1 cellular context compared by ENCODE assay signal in genomic region chr13:93226623-93227279, GRCh38.
TF ChIP-seq lines count a peak whose summit lies in the region.

TSS of gene GPC6 (plus strand) at chr13:93226807.

TF ChIP-seq in HepG2, 621 proteins besides CTCF, POLR2A, EP300 and RAD21 (continued from another document and continues in another):
- no peak for TF ChIP-seq SETDB1 (CRISPR knock-in tag; IDR thresholded peaks at IDR 0.05; ENCODE audit: borderline replicate concordance)
- 0 out of 2 replicates have a peak, but pooled peaks have one; percentile 49 for TF ChIP-seq TARDBP (CRISPR knock-in tag; IDR thresholded peaks at IDR 0.05)
- TF ChIP-seq TOPORS (CRISPR knock-in tag; IDR thresholded peaks at IDR 0.05): 0 out of 2 replicates have a peak, but pooled peaks have one; percentile 18
- TF ChIP-seq U2AF2 (IDR thresholded peaks at IDR 0.05; ENCODE audit: low read depth, low read length): no peak
- no peak for TF ChIP-seq ATAD3A (CRISPR knock-in tag; IDR thresholded peaks at IDR 0.05)
- no peak for TF ChIP-seq CREB1 (IDR thresholded peaks at IDR 0.05)
- TF ChIP-seq CREB1 (CRISPR knock-in tag; IDR thresholded peaks at IDR 0.05): peak; percentile 51; the same call in 1 of the 2 replicates
- no peak for TF ChIP-seq NR2F1 (CRISPR knock-in tag; IDR thresholded peaks at IDR 0.05)
- no peak for TF ChIP-seq PAF1 (CRISPR knock-in tag; IDR thresholded peaks at IDR 0.05)
- TF ChIP-seq ZNF232 (CRISPR knock-in tag; IDR thresholded peaks at IDR 0.05; ENCODE audit: borderline replicate concordance): 0 out of 2 replicates have a peak, but pooled peaks have one; percentile 8
- TF ChIP-seq SP4 (CRISPR knock-in tag; IDR thresholded peaks at IDR 0.05): no peak
- no peak for TF ChIP-seq FOXP1 (IDR thresholded peaks at IDR 0.05)
- TF ChIP-seq FOXP1 (CRISPR knock-in tag; IDR thresholded peaks at IDR 0.05): no peak
- no peak for TF ChIP-seq ZNF850 (CRISPR knock-in tag; conservative IDR thresholded peaks at IDR 0.05)
- no peak for TF ChIP-seq LRRFIP1 (CRISPR knock-in tag; conservative IDR thresholded peaks at IDR 0.05)
- no peak for TF ChIP-seq SOX13 (IDR thresholded peaks at IDR 0.05)
- TF ChIP-seq SOX13 (CRISPR knock-in tag; conservative IDR thresholded peaks at IDR 0.05 in 1 of 2, IDR thresholded peaks at IDR 0.05 in 1 of 2): peak in 1 of 2 experiments; percentile 52; a peak in 2 of 4 replicates
- no peak for TF ChIP-seq ZNF569 (CRISPR knock-in tag; IDR thresholded peaks at IDR 0.05; ENCODE audit: borderline replicate concordance)
- TF ChIP-seq MYC (CRISPR knock-in tag; IDR thresholded peaks at IDR 0.05; ENCODE audit: borderline replicate concordance): no peak; the same call in 1 of the 2 replicates
- TF ChIP-seq ZBTB43 (CRISPR knock-in tag; conservative IDR thresholded peaks at IDR 0.05): peak; percentile 92
- no peak for TF ChIP-seq KLF12 (CRISPR knock-in tag; IDR thresholded peaks at IDR 0.05; ENCODE audit: borderline replicate concordance)
- TF ChIP-seq ZNF503 (CRISPR knock-in tag; IDR thresholded peaks at IDR 0.05): no peak
- no peak for TF ChIP-seq SALL2 (CRISPR knock-in tag; IDR thresholded peaks at IDR 0.05)
- TF ChIP-seq CENPT (CRISPR knock-in tag; IDR thresholded peaks at IDR 0.05; ENCODE audit: low read depth): no peak
- TF ChIP-seq CCDC6 (CRISPR knock-in tag; IDR thresholded peaks at IDR 0.05): peak; percentile 57; the same call in 1 of the 2 replicates
- peak; percentile 40; the same call in 1 of the 2 replicates for TF ChIP-seq MAZ (IDR thresholded peaks at IDR 0.05; ENCODE audit: borderline replicate concordance, low read depth, low read length)
- TF ChIP-seq MAZ (CRISPR knock-in tag; IDR thresholded peaks at IDR 0.05; ENCODE audit: low read depth): no peak
- no peak for TF ChIP-seq ATM (IDR thresholded peaks at IDR 0.05; ENCODE audit: borderline replicate concordance)
- peak; percentile 15; the same call in 1 of the 2 replicates for TF ChIP-seq ZBTB7B (CRISPR knock-in tag; IDR thresholded peaks at IDR 0.05)
- TF ChIP-seq POGZ (CRISPR knock-in tag; IDR thresholded peaks at IDR 0.05): peak; percentile 31; the same call in 1 of the 2 replicates
- TF ChIP-seq ZNF253 (CRISPR knock-in tag; IDR thresholded peaks at IDR 0.05; ENCODE audit: borderline replicate concordance): no peak
- peak; percentile 22 for TF ChIP-seq ZMYM3 (CRISPR knock-in tag; IDR thresholded peaks at IDR 0.05)
- no peak for TF ChIP-seq HNRNPK (IDR thresholded peaks at IDR 0.05; ENCODE audit: low read depth, low read length, poor library complexity, severe bottlenecking)
- TF ChIP-seq HOXA9 (CRISPR knock-in tag; IDR thresholded peaks at IDR 0.05; ENCODE audit: borderline replicate concordance): no peak
- no peak for TF ChIP-seq ZNF841 (CRISPR knock-in tag; IDR thresholded peaks at IDR 0.05; ENCODE audit: borderline replicate concordance)
- TF ChIP-seq DMAP1 (CRISPR knock-in tag; IDR thresholded peaks at IDR 0.05): peak; percentile 58; the same call in 1 of the 2 replicates
- peak; percentile 65 for TF ChIP-seq ARID5B (CRISPR knock-in tag; IDR thresholded peaks at IDR 0.05)
- TF ChIP-seq ZNF687 (CRISPR knock-in tag; IDR thresholded peaks at IDR 0.05): peak; percentile 61
- TF ChIP-seq REPIN1 (CRISPR knock-in tag; IDR thresholded peaks at IDR 0.05; ENCODE audit: borderline replicate concordance, low read depth): peak; percentile 37; the same call in 1 of the 2 replicates
- no peak for TF ChIP-seq ZNF234 (CRISPR knock-in tag; conservative IDR thresholded peaks at IDR 0.05)
- TF ChIP-seq ZNF558 (CRISPR knock-in tag; IDR thresholded peaks at IDR 0.05; ENCODE audit: borderline replicate concordance): no peak; the same call in 1 of the 2 replicates
- TF ChIP-seq ZBTB42 (CRISPR knock-in tag; IDR thresholded peaks at IDR 0.05): 0 out of 2 replicates have a peak, but pooled peaks have one; percentile 65
- TF ChIP-seq ZNF367 (CRISPR knock-in tag; IDR thresholded peaks at IDR 0.05; ENCODE audit: borderline replicate concordance): no peak
- peak; percentile 68 for TF ChIP-seq PATZ1 (CRISPR knock-in tag; IDR thresholded peaks at IDR 0.05)
- TF ChIP-seq MLLT10 (CRISPR knock-in tag; IDR thresholded peaks at IDR 0.05): no peak
- no peak for TF ChIP-seq AKAP8 (CRISPR knock-in tag; IDR thresholded peaks at IDR 0.05)
- peak; percentile 44; the same call in 1 of the 2 replicates for TF ChIP-seq BCL6 (CRISPR knock-in tag; IDR thresholded peaks at IDR 0.05)
- 0 out of 2 replicates have a peak, but pooled peaks have one; percentile 20 for TF ChIP-seq ZBTB49 (CRISPR knock-in tag; IDR thresholded peaks at IDR 0.05; ENCODE audit: borderline replicate concordance)
